Comparison of ENCODE assay signal across 1 cellular context in genomic region chr14:101709962-101710891, GRCh38.
A peak's percentile ranks its signal among the peaks of the same experiment; 100 is the strongest.
TF ChIP-seq lines count a peak whose summit lies in the region.

No MANE protein-coding gene starts in this region.

TF ChIP-seq in K562, 482 proteins besides CTCF, POLR2A, EP300 and RAD21 (continued from another document and continues in another):
- TF ChIP-seq CEBPZ (IDR thresholded peaks at IDR 0.05; ENCODE audit: borderline replicate concordance, low read depth, low read length) (no peak), E4F1 (CRISPR knock-in tag; IDR thresholded peaks at IDR 0.05; ENCODE audit: borderline replicate concordance) (no peak), ZNF780A (CRISPR knock-in tag; IDR thresholded peaks at IDR 0.05) (no peak), SMARCC2 (IDR thresholded peaks at IDR 0.05; ENCODE audit: low read depth) (no peak), ZBTB26 (CRISPR knock-in tag; IDR thresholded peaks at IDR 0.05) (no peak), CBX8 (IDR thresholded peaks at IDR 0.05; ENCODE audit: borderline replicate concordance, extremely low read depth, low read depth, low read length, poor library complexity, severe bottlenecking) (no peak), EGR1 (conservative IDR thresholded peaks at IDR 0.05) (no peak), FOXP1 (CRISPR knock-in tag; IDR thresholded peaks at IDR 0.05) (no peak), LCOR (CRISPR knock-in tag; IDR thresholded peaks at IDR 0.05) (peak; percentile 70; the same call in 1 of the 2 replicates), MEF2A (IDR thresholded peaks at IDR 0.05; ENCODE audit: control insufficient read depth, low read depth, low read length) (no peak), ZNF57 (CRISPR knock-in tag; IDR thresholded peaks at IDR 0.05) (no peak), SIN3A (IDR thresholded peaks at IDR 0.05; ENCODE audit: borderline replicate concordance in 2 of 2, control insufficient read depth in 1 of 2, low read depth in 2 of 2, low read length in 2 of 2) (0 out of 4 replicates have a peak, but pooled peaks of 1 of the 2 experiments have one; percentile 31), ZFPM2 (CRISPR knock-in tag; IDR thresholded peaks at IDR 0.05) (no peak), ZNF644 (tag; IDR thresholded peaks at IDR 0.05; ENCODE audit: low read depth) (no peak), PHB2 (IDR thresholded peaks at IDR 0.05; ENCODE audit: low read depth) (no peak), ARID2 (IDR thresholded peaks at IDR 0.05) (no peak), SETDB1 (IDR thresholded peaks at IDR 0.05; ENCODE audit: low read length) (no peak), ARID3A (IDR thresholded peaks at IDR 0.05; ENCODE audit: borderline replicate concordance, low read depth, low read length) (0 out of 2 replicates have a peak, but pooled peaks have one; percentile 9), LEF1 (IDR thresholded peaks at IDR 0.05) (no peak), NCOA6 (IDR thresholded peaks at IDR 0.05) (no peak), SRSF9 (IDR thresholded peaks at IDR 0.05; ENCODE audit: borderline replicate concordance, low read depth, low read length) (no peak), NCOA1 (IDR thresholded peaks at IDR 0.05; ENCODE audit: low read depth) (peak; percentile 18; the same call in 1 of the 2 replicates), RFX1 (IDR thresholded peaks at IDR 0.05) (no peak), TAF15 (IDR thresholded peaks at IDR 0.05; ENCODE audit: low read depth, low read length) (no peak), GATAD2B (IDR thresholded peaks at IDR 0.05; ENCODE audit: borderline replicate concordance) (no peak), VEZF1 (CRISPR knock-in tag; IDR thresholded peaks at IDR 0.05) (peak; percentile 49; the same call in 1 of the 2 replicates), CC2D1A (IDR thresholded peaks at IDR 0.05) (no peak), ZBTB11 (CRISPR knock-in tag; IDR thresholded peaks at IDR 0.05) (no peak), RBM15 (IDR thresholded peaks at IDR 0.05; ENCODE audit: insufficient read depth, low read length) (no peak), CBFB (CRISPR knock-in tag; IDR thresholded peaks at IDR 0.05) (no peak), FOXK2 (conservative IDR thresholded peaks at IDR 0.05 in 1 of 2, IDR thresholded peaks at IDR 0.05 in 1 of 2; ENCODE audit: low read depth in 2 of 2) (no peak), ZNF395 (CRISPR knock-in tag; IDR thresholded peaks at IDR 0.05) (peak; percentile 16; the same call in 1 of the 2 replicates), ATF1 (CRISPR knock-in tag; IDR thresholded peaks at IDR 0.05) (no peak), ATF1 (tag; IDR thresholded peaks at IDR 0.05) (peak; percentile 60), RFX5 (IDR thresholded peaks at IDR 0.05; ENCODE audit: low read depth, low read length) (peak; percentile 13; the same call in 1 of the 2 replicates), FOXJ3 (CRISPR knock-in tag; IDR thresholded peaks at IDR 0.05) (no peak), ZNF253 (CRISPR knock-in tag; conservative IDR thresholded peaks at IDR 0.05) (no peak), BRF2 (IDR thresholded peaks at IDR 0.05; ENCODE audit: borderline replicate concordance, insufficient read depth, insufficient read length) (no peak), U2AF2 (optimal IDR thresholded peaks at IDR 0.05; ENCODE audit: low read depth, low read length) (no peak), ETS1 (conservative IDR thresholded peaks at IDR 0.05; ENCODE audit: control insufficient read depth, low read depth, low read length) (no peak), HMG20B (CRISPR knock-in tag; IDR thresholded peaks at IDR 0.05) (no peak), ZNF584 (CRISPR knock-in tag; IDR thresholded peaks at IDR 0.05; ENCODE audit: low read depth) (no peak), SRSF7 (optimal IDR thresholded peaks at IDR 0.05; ENCODE audit: low read depth, low read length) (no peak), ZNF239 (CRISPR knock-in tag; IDR thresholded peaks at IDR 0.05) (no peak), MLX (CRISPR knock-in tag; conservative IDR thresholded peaks at IDR 0.05) (no peak), SRF (CRISPR knock-in tag; IDR thresholded peaks at IDR 0.05) (0 out of 4 replicates have a peak, but pooled peaks of 1 of the 2 experiments have one; percentile 11)
